Comparison of ENCODE assay signal across 8 cellular contexts in the genomic region with DNA sequence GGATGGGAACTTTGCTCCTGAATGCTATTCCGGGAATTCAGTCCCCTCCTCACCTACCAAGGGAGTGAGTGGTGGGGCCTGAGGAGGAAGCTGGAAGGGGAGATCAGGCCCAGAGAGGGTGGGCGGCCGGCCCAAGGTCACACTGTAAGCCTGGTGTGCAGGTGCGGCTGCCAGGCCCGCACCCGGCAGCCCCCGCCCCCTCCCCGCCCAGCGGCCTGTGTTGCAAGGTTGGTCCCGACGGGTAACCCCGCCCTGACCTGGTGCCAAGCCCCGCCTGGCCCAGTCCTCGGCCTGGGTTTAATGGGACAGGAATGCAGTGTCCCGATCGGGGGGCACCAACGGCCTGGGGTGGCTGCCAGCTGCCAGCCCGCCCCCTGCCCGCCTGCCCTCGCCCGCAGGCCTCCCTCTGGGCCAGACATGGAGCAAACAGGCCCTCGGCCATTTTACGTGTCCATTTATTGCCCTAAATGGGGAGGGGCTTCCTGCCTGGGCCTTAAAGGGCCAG. TPM values are rescaled to one million over a fixed set of nuclear protein-coding genes. Genes with fewer than 3 reads are reported as not detected.
DNase-seq lines count a peak whose midpoint lies in the region; ATAC-seq and TF ChIP-seq lines count a peak whose summit lies in the region.

No MANE protein-coding gene starts in this region.

- in situ Hi-C loops in Panc1 (cut with HindIII; ENCODE audit: low pct_unique_long_range_greater_than_20kb, low sequenced_read_pairs): no loop called here

- POLR2A ChIA-PET in Panc1 (lab: Charles Lee): no interaction called here

- BruUV-seq in Panc1 (replicated peaks; lab: Mats Ljungman, UMichigan): no TSS peak

- H3K4me1 ChIP-seq in DOHH2 (ENCODE audit: control insufficient read depth, low read length): peaks cover 42% of the 10 kb centered on the region
- peaks cover 37% of the 10 kb centered on the region for H3K4me1 ChIP-seq in Panc1 (ENCODE audit: control insufficient read depth, insufficient read depth, low read length)
- H3K4me1 ChIP-seq in esophagus muscularis mucosa: peaks cover 64 to 82% (median 77%) of the 10 kb centered on the region in 4 donors
- peaks cover 45% of the 10 kb centered on the region for H3K4me1 ChIP-seq in rectal smooth muscle tissue (ENCODE audit: control insufficient read depth, insufficient read depth, low read length)

- H3K4me3 ChIP-seq in DOHH2 (ENCODE audit: low read length): peak overlapping the region; percentile 37
- H3K4me3 ChIP-seq in Panc1 (ENCODE audit: low read depth in 2 of 2, low read length in 2 of 2): peak overlapping the region; percentile 24 to 61
- H3K4me3 ChIP-seq in esophagus muscularis mucosa: peak overlapping the region; percentile 48 to 100 (median 94)
- H3K4me3 ChIP-seq in rectal smooth muscle tissue (ENCODE audit: low read length): peak overlapping the region; percentile 80

- DNase-seq in Panc1 (ENCODE audit: low read depth, low spot score) (no peak), esophagus muscularis mucosa (ENCODE audit: extremely low spot score) (no peak), germinal center (ENCODE audit: low spot score) (no peak)
- DNase-seq in activated CD8-positive, alpha-beta memory T cell treated with anti-CD3 and anti-CD28 coated beads, Interleukin-2, amount 50 U/mL, for 48 hours: no peak

- CTCF ChIA-PET in Panc1 (lab: Charles Lee): no interaction called here

- intact Hi-C loops in Panc1 (cut with micrococcal nuclease; ENCODE audit: unreplicated experiment): no loop called here
- intact Hi-C loops in esophagus muscularis mucosa (cut with DNase I): no loop called here

- TF ChIP-seq POLR2A in esophagus muscularis mucosa (IDR thresholded peaks at IDR 0.05; ENCODE audit: low read depth): no peak

- WGBS in esophagus muscularis mucosa: 25% methylated on average over 12 of the region's 23 CpGs

- H4K20me1 ChIP-seq in DOHH2 (ENCODE audit: control insufficient read depth, insufficient read depth, low read depth, low read length): peaks cover 44% of the 10 kb centered on the region

- ATAC-seq in Panc1: peak; percentile 20
- no peak for ATAC-seq in HG02884 (IDR thresholded peaks at IDR 0.05; ENCODE audit: unreplicated experiment)
- ATAC-seq in GM18502 (IDR thresholded peaks at IDR 0.05; ENCODE audit: poor library complexity, unreplicated experiment): no peak

- no peaks in the 10 kb centered on the region for H3F3A ChIP-seq in DOHH2 (ENCODE audit: control insufficient read depth, insufficient read depth)

- H3K36me3 ChIP-seq in DOHH2 (ENCODE audit: control insufficient read depth, low read length): peaks cover 57% of the 10 kb centered on the region
- no peaks in the 10 kb centered on the region; the same call in 1 of the 2 replicates for H3K36me3 ChIP-seq in Panc1 (ENCODE audit: control insufficient read depth, insufficient read depth, low read length)
- H3K36me3 ChIP-seq in esophagus muscularis mucosa: peaks cover 0 to 11% (median 10%) of the 10 kb centered on the region in 4 donors
- H3K36me3 ChIP-seq in rectal smooth muscle tissue (ENCODE audit: control insufficient read depth, insufficient read depth, low read length): no peaks in the 10 kb centered on the region

- H3K9me2 ChIP-seq in DOHH2 (replicated peaks; ENCODE audit: control insufficient read depth, low read length): no peaks in the 10 kb centered on the region

- H3K9ac ChIP-seq in rectal smooth muscle tissue (ENCODE audit: low read length): peak overlapping the region; percentile 38

- 0 out of 2 replicates have a peak overlapping the region, but pooled peaks have one; percentile 9 for H3K27ac ChIP-seq in DOHH2 (ENCODE audit: low read depth, low read length)
- peak overlapping the region; percentile 79 for H3K27ac ChIP-seq in Panc1 (ENCODE audit: low read length)
- peak overlapping the region; percentile 97 to 99 (median 98) for H3K27ac ChIP-seq in esophagus muscularis mucosa (replicated peaks in 1 of 4)
- H3K27ac ChIP-seq in rectal smooth muscle tissue (ENCODE audit: low read depth, low read length): peak overlapping the region; percentile 90

- H3K27me3 ChIP-seq in DOHH2 (ENCODE audit: control insufficient read depth, low read length): no peaks in the 10 kb centered on the region
- no peaks in the 10 kb centered on the region for H3K27me3 ChIP-seq in Panc1 (ENCODE audit: control insufficient read depth, insufficient read depth, low read length)
- no peaks in the 10 kb centered on the region for H3K27me3 ChIP-seq in esophagus muscularis mucosa
- no peaks in the 10 kb centered on the region for H3K27me3 ChIP-seq in rectal smooth muscle tissue (ENCODE audit: control insufficient read depth, insufficient read depth, low read length)

- peaks cover 91% of the 10 kb centered on the region for H3K79me2 ChIP-seq in DOHH2 (ENCODE audit: control insufficient read depth, low read length)

- H3K9me3 ChIP-seq in DOHH2 (ENCODE audit: control insufficient read depth, insufficient read depth, low read length): no peaks in the 10 kb centered on the region
- H3K9me3 ChIP-seq in Panc1 (ENCODE audit: control insufficient read depth, insufficient read depth, low read depth, low read length): no peaks in the 10 kb centered on the region
- H3K9me3 ChIP-seq in esophagus muscularis mucosa: no peaks in the 10 kb centered on the region

- TF ChIP-seq CTCF in DOHH2 (IDR thresholded peaks at IDR 0.05; ENCODE audit: low read depth, low read length, poor library complexity, severe bottlenecking): no peak
- TF ChIP-seq CTCF in Panc1 (IDR thresholded peaks at IDR 0.05): no peak
- TF ChIP-seq CTCF in esophagus muscularis mucosa (IDR thresholded peaks at IDR 0.05): no peak

- TF ChIP-seq EP300 in esophagus muscularis mucosa (IDR thresholded peaks at IDR 0.05): no peak

- H3K4me2 ChIP-seq in DOHH2 (ENCODE audit: low read length): peak overlapping the region; percentile 67

RNA-seq across cellular contexts. Expression of a gene that starts 5.5 kb away (rescaled TPM):
- 48.0 TPM for total RNA-seq in Panc1 (2021; ENCODE audit: unreplicated experiment)
- polyA plus RNA-seq in Panc1 (2012; ENCODE audit: insufficient read length): 42.8 TPM
- 100 to 1,000 TPM in 2 of 4 donors, 10 to 100 TPM in 2; 71.9 to 137 (median 114) TPM for total RNA-seq in esophagus muscularis mucosa

RNA-seq across cellular contexts. Expression of a gene that starts 53.7 kb away (rescaled TPM):
- total RNA-seq in Panc1 (2021; ENCODE audit: unreplicated experiment): 36.7 TPM
- 31.6 TPM for polyA plus RNA-seq in Panc1 (2012; ENCODE audit: insufficient read length)
- total RNA-seq in esophagus muscularis mucosa: 10 to 100 TPM; 16.6 to 34.1 (median 24.8) TPM

Comparison
In these comparisons a context has a peak if more than half of its experiments do, and no peak if none do; other contexts are left out.
1. H3K27ac ChIP-seq: peak in every context shown above with its lines; median percentile 98 in esophagus muscularis mucosa; 90 in rectal smooth muscle tissue; 79 in Panc1; 9 in DOHH2.
2. H3K4me3 ChIP-seq: peak in every context shown above with its lines; median percentile 94 in esophagus muscularis mucosa; 80 in rectal smooth muscle tissue; 42 in Panc1; 37 in DOHH2.